Comparison of ENCODE assay signal across 14 cellular contexts in genomic region chr12:11716794-11717532, GRCh38.
DNase-seq lines count a peak whose midpoint lies in the region; ATAC-seq, FAIRE-seq and TF ChIP-seq lines count a peak whose summit lies in the region.
"Had no signal": no experiment of that assay in that cellular context is flagged by ENCODE, and none has a peak within 500 bp of the region (broad histone marks: within the 10 kb centered on the region; RNA-seq: fewer than 3 reads in every experiment).

No MANE protein-coding gene starts in this region.

- no peaks in the 10 kb centered on the region for H3K27me3 ChIP-seq in HepG2 (ENCODE audit: control insufficient read depth in 1 of 2, insufficient read depth in 2 of 2, low read length in 2 of 2)
- no peaks in the 10 kb centered on the region for H3K27me3 ChIP-seq in spleen (replicated peaks in 1 of 7)
- H3K27me3 ChIP-seq: gastrocnemius medialis had no signal

- H3K27me3 Mint-ChIP-seq in activated naive CD8-positive, alpha-beta T cell = no peaks in the 10 kb centered on the region
- no peaks in the 10 kb centered on the region for H3K27me3 Mint-ChIP-seq in activated naive CD8-positive, alpha-beta T cell treated with anti-CD3 and anti-CD28 coated beads for 36 hours

- H3K9me3 Mint-ChIP-seq in activated naive CD8-positive, alpha-beta T cell (ENCODE audit: low read depth) = no peaks in the 10 kb centered on the region
- peaks cover 3% of the 10 kb centered on the region for H3K9me3 Mint-ChIP-seq in activated naive CD8-positive, alpha-beta T cell treated with anti-CD3 and anti-CD28 coated beads for 36 hours
- H3K9me3 Mint-ChIP-seq: activated T-helper 1 cell treated with anti-CD3 and anti-CD28 coated beads, Interleukin-12 subunit alpha, Interleukin-12 subunit beta, Interleukin-2, Interleukin-4 antibody, amounts not matched to agents 30 ng/mL and 10 ng/mL and 1 ng/mL, durations not matched to agents 14 hours and 24 hours and 36 hours had no signal

- FAIRE-seq in HepG2 (lab: Jason Lieb, UNC) = no peak

- no peaks in the 10 kb centered on the region for H3K9me3 ChIP-seq in HepG2 (ENCODE audit: low read length)
- no peaks in the 10 kb centered on the region for H3K9me3 ChIP-seq in spleen
- H3K9me3 ChIP-seq: gastrocnemius medialis had no signal

- H3K9ac ChIP-seq in HepG2 (ENCODE audit: insufficient read depth, low read depth, low read length) = no peak overlapping the region

- no peaks in the 10 kb centered on the region for H4K20me1 ChIP-seq in HepG2 (ENCODE audit: insufficient read depth, low read length)

- H3K4me3 Mint-ChIP-seq in activated naive CD8-positive, alpha-beta T cell = no peak overlapping the region
- H3K4me3 Mint-ChIP-seq in activated naive CD8-positive, alpha-beta T cell treated with anti-CD3 and anti-CD28 coated beads for 36 hours = no peak overlapping the region
- H3K4me3 Mint-ChIP-seq: activated T-helper 1 cell treated with anti-CD3 and anti-CD28 coated beads, Interleukin-12 subunit alpha, Interleukin-12 subunit beta, Interleukin-2, Interleukin-4 antibody, amounts not matched to agents 30 ng/mL and 10 ng/mL and 1 ng/mL, durations not matched to agents 14 hours and 24 hours and 36 hours had no signal

- CTCF ChIA-PET in HepG2 (lab: Yijun Ruan, JAX; ENCODE audit: low intra/inter-chr PET ratio, low total read pairs) = no interaction called here

- TF ChIP-seq EP300 in HepG2 (IDR thresholded peaks at IDR 0.05; ENCODE audit: low read depth in 2 of 2, low read length in 2 of 2) (no peak), HepG2 (CRISPR knock-in tag; IDR thresholded peaks at IDR 0.05; ENCODE audit: borderline replicate concordance) (no peak)

- in situ Hi-C loops in astrocyte of the spinal cord (cut with HindIII; ENCODE audit: low sequenced_read_pairs) (no loop called here), HepG2 (cut with HindIII; ENCODE audit: extremely low pct_ligation_motif_present, low pct_unique_long_range_greater_than_20kb) (no loop called here)

- H3K4me2 ChIP-seq in HepG2 (ENCODE audit: low read depth, low read length) = peak overlapping the region; percentile 40; the same call in 1 of the 2 replicates

- WGBS in HepG2 (ENCODE audit: low lambda C conversion rate) = 65% methylated on average over 8 of the region's 8 CpGs
- WGBS in spleen, 5 donors = 62 to 78% (median 72%) methylated on average over 8 of the region's 8 CpGs

- peak; percentile 54 for ATAC-seq in HepG2
- no peak for ATAC-seq in GM21825 (IDR thresholded peaks at IDR 0.05; ENCODE audit: unreplicated experiment)
- ATAC-seq: gastrocnemius medialis, PC-3 had no signal

- no peak overlapping the region for H2AFZ ChIP-seq in HepG2 (ENCODE audit: low read length)

- H3K4me1 ChIP-seq in HepG2 (ENCODE audit: insufficient read depth, low read length) (peaks cover 36% of the 10 kb centered on the region), spleen (peaks cover 10 to 99% (median 57%) of the 10 kb centered on the region in 6 donors)

- no TSS peak for BruUV-seq in HepG2 (replicated peaks; lab: Mats Ljungman, UMichigan)

- intact Hi-C loops in HepG2 (cut with micrococcal nuclease; ENCODE audit: unreplicated experiment) (no loop called here), spleen (cut with DNase I; ENCODE audit: low total_unique reads) (no loop called here)

- DNase-seq in activated naive CD8-positive, alpha-beta T cell treated with anti-CD3 and anti-CD28 coated beads for 36 hours = no peak
- peak; percentile 48 for DNase-seq in astrocyte of the spinal cord (ENCODE audit: low read depth, low spot score)
- DNase-seq in HepG2 (ENCODE audit: low spot score) = no peak
- DNase-seq in spleen = no peak
- DNase-seq in substantia nigra (lab: John Stamatoyannopoulos, UW) = no peak
- no peak for DNase-seq in NCI-H446 treated with DMSO at 0.1 percent for 48 hours (lab: John Stamatoyannopoulos, UW)
- DNase-seq: gastrocnemius medialis, NCI-H1436 treated with DMSO at 0.1 percent for 48 hours, PC-3 had no signal

- no peak overlapping the region for H3K4me3 ChIP-seq in astrocyte of the spinal cord (ENCODE audit: low read depth, low read length)
- no peak overlapping the region for H3K4me3 ChIP-seq in HepG2 (replicated peaks in 1 of 3; ENCODE audit: insufficient read depth in 1 of 3, low read depth in 2 of 3, low read length in 3 of 3)
- no peak overlapping the region for H3K4me3 ChIP-seq in spleen
- H3K4me3 ChIP-seq: gastrocnemius medialis, lung had no signal

- H3K27ac ChIP-seq in HepG2 (ENCODE audit: extremely low read length, insufficient read depth, low read length) (peak overlapping the region; percentile 19), spleen (peak overlapping the region in 1 of 8 donors; percentile 21), substantia nigra (ENCODE audit: low read depth, low read length, poor library complexity, severe bottlenecking) (no peak overlapping the region)
- H3K27ac ChIP-seq: gastrocnemius medialis, HL-60 had no signal

- H3K27ac Mint-ChIP-seq in activated naive CD8-positive, alpha-beta T cell = peak overlapping the region; percentile 28
- H3K27ac Mint-ChIP-seq in activated naive CD8-positive, alpha-beta T cell treated with anti-CD3 and anti-CD28 coated beads for 36 hours = no peak overlapping the region

- no peaks in the 10 kb centered on the region for H3K36me3 ChIP-seq in HepG2 (replicated peaks in 1 of 2; ENCODE audit: control insufficient read depth in 1 of 2, insufficient read depth in 2 of 2, low read length in 2 of 2)
- H3K36me3 ChIP-seq in spleen = peaks cover 0 to 15% (median 0%) of the 10 kb centered on the region in 6 donors
- H3K36me3 ChIP-seq: gastrocnemius medialis had no signal

- no peaks in the 10 kb centered on the region for H3K79me2 ChIP-seq in HepG2 (ENCODE audit: insufficient read depth, low read length)

- no peak for TF ChIP-seq POLR2A in HepG2 (IDR thresholded peaks at IDR 0.05; ENCODE audit: insufficient read depth in 1 of 2, low read depth in 2 of 2, low read length in 2 of 2)
- no peak for TF ChIP-seq POLR2A in spleen (IDR thresholded peaks at IDR 0.05)

- peaks cover 27% of the 10 kb centered on the region for H3K4me1 Mint-ChIP-seq in activated naive CD8-positive, alpha-beta T cell (ENCODE audit: low read depth)
- H3K4me1 Mint-ChIP-seq in activated naive CD8-positive, alpha-beta T cell treated with anti-CD3 and anti-CD28 coated beads for 36 hours = peaks cover 31% of the 10 kb centered on the region

- POLR2A ChIA-PET in HepG2 (lab: Yijun Ruan, JAX) = no interaction called here

- no peak for TF ChIP-seq RAD21 in HepG2 (CRISPR knock-in tag; IDR thresholded peaks at IDR 0.05)

- TF ChIP-seq CTCF in astrocyte of the spinal cord (IDR thresholded peaks at IDR 0.05; ENCODE audit: low read depth, low read length) (no peak), HepG2 (CRISPR knock-in tag; IDR thresholded peaks at IDR 0.05) (no peak), spleen (IDR thresholded peaks at IDR 0.05 in 8 of 11, conservative IDR thresholded peaks at IDR 0.05 in 3 of 11) (no peak)

- H3K36me3 Mint-ChIP-seq in activated naive CD8-positive, alpha-beta T cell = peaks cover 13% of the 10 kb centered on the region
- peaks cover 24% of the 10 kb centered on the region for H3K36me3 Mint-ChIP-seq in activated naive CD8-positive, alpha-beta T cell treated with anti-CD3 and anti-CD28 coated beads for 36 hours

TF ChIP-seq in HepG2, 621 proteins besides CTCF, POLR2A, EP300 and RAD21:
- TF ChIP-seq CREB1 (IDR thresholded peaks at IDR 0.05) = no peak
- no peak for TF ChIP-seq CREB1 (CRISPR knock-in tag; IDR thresholded peaks at IDR 0.05)
- TF ChIP-seq FOXA3 (CRISPR knock-in tag; IDR thresholded peaks at IDR 0.05) = no peak
- TF ChIP-seq ZBTB33 (CRISPR knock-in tag; IDR thresholded peaks at IDR 0.05) = peak; percentile 69; the same call in 1 of the 2 replicates
- TF ChIP-seq FOXO4 (CRISPR knock-in tag; conservative IDR thresholded peaks at IDR 0.05) = 0 out of 2 replicates have a peak, but pooled peaks have one; percentile 62
- TF ChIP-seq ZNF562 (CRISPR knock-in tag; IDR thresholded peaks at IDR 0.05; ENCODE audit: borderline replicate concordance) = no peak
- TF ChIP-seq MAZ (IDR thresholded peaks at IDR 0.05; ENCODE audit: borderline replicate concordance, low read depth, low read length) = no peak
- no peak for TF ChIP-seq MAZ (CRISPR knock-in tag; IDR thresholded peaks at IDR 0.05; ENCODE audit: low read depth)
- TF ChIP-seq POLR2G (IDR thresholded peaks at IDR 0.05; ENCODE audit: low read depth, low read length) = no peak
TF ChIP-seq in HepG2: peak in this region for 2.
